ENCODE assay signal across 11 cellular contexts in the genomic region with DNA sequence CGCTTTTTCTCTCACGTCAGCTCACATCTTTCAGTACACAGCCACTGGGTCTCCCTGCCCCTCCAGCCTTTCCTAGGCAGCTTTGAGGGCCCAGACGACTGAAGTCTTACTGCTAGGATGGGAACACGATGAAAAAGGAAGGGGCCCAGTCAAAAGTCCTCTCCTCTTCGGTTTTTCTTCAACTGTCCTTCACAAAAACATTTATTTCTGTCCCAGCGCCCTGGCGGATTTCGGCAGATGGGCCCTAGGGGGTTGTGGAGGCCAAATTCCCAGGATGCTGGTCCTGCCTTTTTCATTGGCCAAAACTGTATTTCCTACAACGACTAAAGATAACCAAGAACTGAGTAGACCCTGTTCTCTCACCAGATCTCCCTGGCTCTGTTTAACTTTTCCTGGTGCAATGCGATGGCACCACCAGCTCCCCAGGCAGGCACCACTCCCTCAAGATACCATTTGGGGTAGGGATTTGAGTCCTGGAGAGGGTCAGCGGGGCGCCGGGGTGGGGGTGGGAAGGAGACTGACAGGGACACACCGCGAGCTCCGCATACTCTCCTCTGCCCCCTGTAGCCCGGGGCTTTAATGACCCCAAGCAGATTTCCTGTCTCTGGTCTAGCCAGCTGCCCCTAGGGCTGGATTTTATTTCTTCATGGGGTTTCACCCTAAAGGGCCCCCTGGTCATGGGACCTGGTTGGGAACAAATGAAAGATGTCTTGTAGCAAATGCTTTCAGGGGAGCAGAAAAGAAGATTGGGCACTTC. TPM values are rescaled to one million over a fixed set of nuclear protein-coding genes. Genes with fewer than 3 reads are reported as not detected.
DNase-seq lines count a peak whose midpoint lies in the region; ATAC-seq and TF ChIP-seq lines count a peak whose summit lies in the region.
"Had no signal": no experiment of that assay in that cellular context is flagged by ENCODE, and none has a peak within 500 bp of the region (broad histone marks: within the 10 kb centered on the region; RNA-seq: fewer than 3 reads in every experiment).

No MANE protein-coding gene starts in this region.

- H3K4me3 ChIP-seq in GM12865 (ENCODE audit: low read depth, low read length): no peak overlapping the region
- no peak overlapping the region for H3K4me3 ChIP-seq in WERI-Rb-1 (ENCODE audit: low read depth, low read length)
- peak overlapping the region; percentile 28 for H3K4me3 ChIP-seq in fibroblast of mammary gland (ENCODE audit: control insufficient read depth, low read depth, low read length)
- H3K4me3 ChIP-seq in psoas muscle: peak overlapping the region; percentile 30
- H3K4me3 ChIP-seq: colonic mucosa had no signal

- H3K27ac ChIP-seq in WERI-Rb-1 (no peak overlapping the region), psoas muscle (no peak overlapping the region)
- H3K27ac ChIP-seq: colonic mucosa had no signal

- ATAC-seq in psoas muscle (peak in 1 of 4 donors; percentile 17), GM19455 (IDR thresholded peaks at IDR 0.05; ENCODE audit: unreplicated experiment) (no peak), HG02840 (IDR thresholded peaks at IDR 0.05; ENCODE audit: low FRiP score, unreplicated experiment) (no peak), HG03108 (IDR thresholded peaks at IDR 0.05; ENCODE audit: unreplicated experiment) (no peak), GM21526 (IDR thresholded peaks at IDR 0.05; ENCODE audit: low FRiP score, unreplicated experiment) (no peak)

- whole genome bisulfite sequencing in psoas muscle, 3 donors: 49 to 55% (median 51%) methylated on average over 17 of the region's 17 CpGs

- H3K9me3 ChIP-seq in WERI-Rb-1 (ENCODE audit: severe bottlenecking): peaks cover 11% of the 10 kb centered on the region
- no peaks in the 10 kb centered on the region for H3K9me3 ChIP-seq in psoas muscle
- H3K9me3 ChIP-seq: colonic mucosa had no signal

- peaks cover 5% of the 10 kb centered on the region for H3K27me3 ChIP-seq in WERI-Rb-1 (ENCODE audit: insufficient read depth, low read depth, severe bottlenecking)
- H3K27me3 ChIP-seq in psoas muscle (ENCODE audit: insufficient read depth in 3 of 3, low read length in 2 of 3): peaks cover 0 to 49% (median 15%) of the 10 kb centered on the region in 3 donors

- H3K4me1 ChIP-seq in psoas muscle: no peaks in the 10 kb centered on the region

- DNase-seq in GM12865 (ENCODE audit: low read depth) (no peak), WERI-Rb-1 (no peak), fibroblast of mammary gland (ENCODE audit: low read depth) (no peak), psoas muscle (no peak)
- DNase-seq: activated CD4-positive, alpha-beta T cell treated with anti-CD3 and anti-CD28 coated beads for 48 hours; colonic mucosa; stimulated activated CD4-positive, alpha-beta T cell treated with anti-CD3 and anti-CD28 coated beads, Interleukin-4, amount 100 ng/mL, for 1 hour had no signal

- peak; percentile 3 for TF ChIP-seq CTCF in GM12865 (IDR thresholded peaks at IDR 0.05; ENCODE audit: insufficient read depth, low read depth, low read length, missing control alignments)
- 0 out of 2 replicates have a peak, but pooled peaks have one; percentile 1 for TF ChIP-seq CTCF in WERI-Rb-1 (IDR thresholded peaks at IDR 0.05; ENCODE audit: low read depth, low read length)
- peak; percentile 1 for TF ChIP-seq CTCF in fibroblast of mammary gland (conservative IDR thresholded peaks at IDR 0.05; ENCODE audit: control insufficient read depth, insufficient read depth, low read depth, low read length)
- TF ChIP-seq CTCF in psoas muscle (IDR thresholded peaks at IDR 0.05): no peak

- H3K36me3 ChIP-seq in WERI-Rb-1: no peaks in the 10 kb centered on the region
- H3K36me3 ChIP-seq in psoas muscle (ENCODE audit: insufficient read depth in 1 of 2, low read depth in 1 of 2): peaks cover 0 to 21% of the 10 kb centered on the region in 2 donors
- H3K36me3 ChIP-seq: colonic mucosa had no signal

- intact Hi-C loops in psoas muscle (cut with DNase I): no loop called here

RNA-seq across cellular contexts. Expression of a gene that starts 7.4 kb away (rescaled TPM):
- 10 to 100 TPM; 16.6 to 31.4 (median 29.3) TPM for total RNA-seq in psoas muscle
- polyA plus RNA-seq in psoas muscle: 10 to 100 TPM; 27.3 to 50.8 (median 36.2) TPM

Comparison
In these comparisons a context has a peak if more than half of its experiments do, and no peak if none do; other contexts are left out.
1. H3K4me3 ChIP-seq: peak in fibroblast of mammary gland (single experiment) and psoas muscle (single experiment); none in GM12865 (single experiment) and WERI-Rb-1 (single experiment).